ENCODE assay signal across 12 cellular contexts in the genomic region with DNA sequence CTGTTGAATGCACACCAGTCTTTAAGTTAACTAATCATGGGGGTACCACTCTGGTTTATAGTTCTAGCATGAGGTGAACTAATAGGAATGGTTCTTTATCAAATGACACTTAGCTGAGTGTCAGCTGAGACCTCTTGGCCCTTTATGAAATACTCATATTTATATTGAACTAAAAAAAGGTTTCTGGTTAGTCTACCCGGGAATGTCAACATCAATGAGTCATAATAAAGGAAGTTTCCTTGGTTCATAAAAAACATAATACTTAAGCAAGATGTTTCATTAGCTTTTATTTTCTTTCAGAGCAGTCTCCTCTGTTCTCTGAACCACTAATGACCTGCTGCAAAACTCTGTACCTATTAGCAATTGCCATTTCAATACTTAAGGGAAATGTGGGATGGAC. TPM values are rescaled to one million over a fixed set of nuclear protein-coding genes. Genes with fewer than 3 reads are reported as not detected.
DNase-seq lines count a peak whose midpoint lies in the region; ATAC-seq, FAIRE-seq and TF ChIP-seq lines count a peak whose summit lies in the region.
"Had no signal": no experiment of that assay in that cellular context is flagged by ENCODE, and none has a peak within 500 bp of the region (broad histone marks: within the 10 kb centered on the region; RNA-seq: fewer than 3 reads in every experiment).

No MANE protein-coding gene starts in this region.

- TF ChIP-seq CTCF in K562 (IDR thresholded peaks at IDR 0.05 in 2 of 3, conservative IDR thresholded peaks at IDR 0.05 in 1 of 3; ENCODE audit: insufficient read depth in 2 of 3, low read depth in 1 of 3, low read length in 3 of 3) = no peak

- in situ Hi-C loops in K562 (cut with MboI) = no loop called here

- H3K4me1 Mint-ChIP-seq in activated T-cell treated with anti-CD3 and anti-CD28 coated beads, Interleukin-2, amount 50 U/mL, for 24 hours (ENCODE audit: low read depth) = no peaks in the 10 kb centered on the region

- peak; percentile 38 for DNase-seq in HT-29 (ENCODE audit: low spot score)
- DNase-seq in K562 (ENCODE audit: extremely low read depth in 1 of 4, low spot score in 3 of 4) = no peak
- no peak for DNase-seq in left ventricle myocardium superior
- peak; percentile 62 for DNase-seq in stromal cell of bone marrow (ENCODE audit: low read depth)
- DNase-seq in mucosa of gallbladder (ENCODE audit: low spot score) = no peak
- no peak for DNase-seq in NCI-H510A (lab: John Stamatoyannopoulos, UW)
- no peak for DNase-seq in middle frontal gyrus (ENCODE audit: extremely low spot score, low spot score)
- no peak for DNase-seq in activated T-cell treated with anti-CD3 and anti-CD28 coated beads, Interleukin-2, amount 50 U/mL, for 24 hours
- DNase-seq: dorsolateral prefrontal cortex; islet precursor cell; stimulated activated naive CD8-positive, alpha-beta T cell treated with anti-CD3 and anti-CD28 coated beads, Interleukin-15, Interleukin-2, amounts not matched to agents 100 U/mL and 50 U/mL, for 24 hours; T-helper 1 cell had no signal

- TF ChIP-seq EP300 in K562 (IDR thresholded peaks at IDR 0.05; ENCODE audit: low read length) = no peak

- peaks cover 16% of the 10 kb centered on the region for H3K27me3 Mint-ChIP-seq in activated T-cell treated with anti-CD3 and anti-CD28 coated beads, Interleukin-2, amount 50 U/mL, for 24 hours

- H3K9ac ChIP-seq in K562 (ENCODE audit: insufficient read depth in 1 of 2, low read depth in 2 of 2, low read length in 2 of 2) = no peak overlapping the region

- no peak overlapping the region for H3K4me2 ChIP-seq in K562 (ENCODE audit: insufficient read depth, low read length)

- no peaks in the 10 kb centered on the region for H3K9me3 Mint-ChIP-seq in activated T-cell treated with anti-CD3 and anti-CD28 coated beads, Interleukin-2, amount 50 U/mL, for 24 hours

- no peak overlapping the region for H3K27ac Mint-ChIP-seq in activated T-cell treated with anti-CD3 and anti-CD28 coated beads, Interleukin-2, amount 50 U/mL, for 24 hours

- no peak overlapping the region for H3K27ac ChIP-seq in K562 (ENCODE audit: extremely low read depth, low read depth, low read length)

- no peaks in the 10 kb centered on the region for H3K36me3 Mint-ChIP-seq in activated T-cell treated with anti-CD3 and anti-CD28 coated beads, Interleukin-2, amount 50 U/mL, for 24 hours (ENCODE audit: low read depth)

- no peak overlapping the region for H2AFZ ChIP-seq in K562 (ENCODE audit: low read depth, low read length)

- 16% methylated on average over 1 of the region's 1 CpG for WGBS in K562 (ENCODE audit: insufficient coverage, low coverage, missing lambda C conversion rate)

- no peaks in the 10 kb centered on the region for H3K9me1 ChIP-seq in K562 (ENCODE audit: control insufficient read depth, insufficient read depth, low read length)

- POLR2A ChIA-PET in K562 (lab: Yijun Ruan, JAX) = interaction anchor here (7.4 to 10.1 kb wide), 2 partner anchors 8 to 11 kb away, joined by 67 to 84 read pairs; a partner anchor contains a TSS

- TF ChIP-seq POLR2A in K562 (conservative IDR thresholded peaks at IDR 0.05) = no peak

- FAIRE-seq in K562 (lab: Jason Lieb, UNC) = no peak

- H3K79me2 ChIP-seq in K562 (ENCODE audit: control insufficient read depth, insufficient read depth, low read length) = no peaks in the 10 kb centered on the region

- H3K4me1 ChIP-seq in K562 (replicated peaks in 1 of 2; ENCODE audit: control insufficient read depth in 2 of 2, insufficient read depth in 2 of 2, low read length in 2 of 2) = no peaks in the 10 kb centered on the region

- intact Hi-C loops in K562 (cut with micrococcal nuclease) (no loop called here), left ventricle myocardium superior (cut with micrococcal nuclease) (no loop called here)

- BruUV-seq in K562 (replicated peaks; lab: Mats Ljungman, UMichigan) = no TSS peak

- H3K36me3 ChIP-seq in K562 (ENCODE audit: control insufficient read depth, insufficient read depth, low read length) = no peaks in the 10 kb centered on the region

- no peaks in the 10 kb centered on the region for H4K20me1 ChIP-seq in K562 (replicated peaks; ENCODE audit: control insufficient read depth, insufficient read depth, low read length)

- CTCF ChIA-PET in K562 (lab: Yijun Ruan, JAX; ENCODE audit: low intra/inter-chr PET ratio) = no interaction called here

- H3K9me3 ChIP-seq in K562 (replicated peaks; ENCODE audit: control insufficient read depth, insufficient read depth, low read depth, low read length) = no peaks in the 10 kb centered on the region

- no peak overlapping the region for H3K4me3 Mint-ChIP-seq in activated T-cell treated with anti-CD3 and anti-CD28 coated beads, Interleukin-2, amount 50 U/mL, for 24 hours

- no peaks in the 10 kb centered on the region for H3K27me3 ChIP-seq in K562 (ENCODE audit: control insufficient read depth in 2 of 2, insufficient read depth in 2 of 2, low read length in 2 of 2)
- H3K27me3 ChIP-seq: dorsolateral prefrontal cortex had no signal

- no peak for TF ChIP-seq RAD21 in K562 (CRISPR knock-in tag; conservative IDR thresholded peaks at IDR 0.05 in 1 of 2, IDR thresholded peaks at IDR 0.05 in 1 of 2)

- no peak overlapping the region for H3K4me3 ChIP-seq in K562
- H3K4me3 ChIP-seq: dorsolateral prefrontal cortex had no signal

- ATAC-seq in K562 (no peak), left ventricle myocardium superior (peak; percentile 46)
- ATAC-seq: stimulated activated naive CD8-positive, alpha-beta T cell treated with anti-CD3 and anti-CD28 coated beads, Interleukin-15, Interleukin-2, amounts not matched to agents 100 U/mL and 50 U/mL, for 24 hours had no signal

TF ChIP-seq in K562, 482 proteins besides CTCF, POLR2A, EP300 and RAD21:
- no peak for TF ChIP-seq MCM2 (IDR thresholded peaks at IDR 0.05; ENCODE audit: low read depth)
- TF ChIP-seq, protein P1, sequence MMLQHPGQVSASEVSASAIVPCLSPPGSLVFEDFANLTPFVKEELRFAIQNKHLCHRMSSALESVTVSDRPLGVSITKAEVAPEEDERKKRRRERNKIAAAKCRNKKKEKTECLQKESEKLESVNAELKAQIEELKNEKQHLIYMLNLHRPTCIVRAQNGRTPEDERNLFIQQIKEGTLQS (IDR thresholded peaks at IDR 0.05) = peak; percentile 25; the same call in 1 of the 2 replicates
- TF ChIP-seq, protein P1 (CRISPR knock-in tag; conservative IDR thresholded peaks at IDR 0.05) = no peak
TF ChIP-seq in K562: peak in this region for 1.

RNA-seq across cellular contexts. Expression of a gene that starts 13.7 kb away (rescaled TPM):
- 2.3 and 3.4 TPM in 2 replicates for total RNA-seq in HT-29 (2014; rRNA removed; shearing (Covaris generic))
- total RNA-seq in K562 (2011; cell fraction: chromatin; rRNA removed; ENCODE audit: low replicate concordance) = 11.5 and 53.0 TPM in 2 replicates
- total RNA-seq in K562 (2011; cell fraction: nucleolus; rRNA removed) = 5.7 and 12.1 TPM in 2 replicates
- total RNA-seq in K562 (2011; cell fraction: nucleoplasm; rRNA removed) = 28.8 and 31.8 TPM in 2 replicates
- total RNA-seq in K562 (2014; rRNA removed) = 8.1 and 14.2 TPM in 2 replicates
- 17.2 and 20.4 TPM in 2 replicates for total RNA-seq in K562 (2014; rRNA removed; fragmentation: Illumina TruSeq; extraction: Trizol)
- total RNA-seq in K562 (2015; rRNA removed; fragmentation: Illumina TruSeq; extraction: Trizol) = 9.9 and 10.5 TPM in 2 replicates
- 23.1 and 27.6 TPM in 2 replicates for total RNA-seq in K562 (2021)
- polyA plus RNA-seq in K562 (2011; rRNA removed) = 3.2 and 6.6 TPM in 2 replicates
- polyA plus RNA-seq in K562 (2011; cell fraction: cytosol; rRNA removed) = 2.0 and 3.6 TPM in 2 replicates
- 4.9 and 9.8 TPM in 2 replicates for polyA plus RNA-seq in K562 (2011; cell fraction: nucleus; rRNA removed)
- 15.3 and 19.3 TPM in 2 replicates for polyA plus RNA-seq in K562 (2012)
- 26.2 and 28.8 TPM in 2 replicates for polyA plus RNA-seq in K562 (2014; fragmentation: Illumina TruSeq; extraction: Trizol)
- 10 to 100 TPM; 28.1 to 29.9 TPM for polyA plus RNA-seq in K562 (2014; fragmentation: Nextera tagmentation; extraction: Ambion mirVana)
- 18.2 and 24.1 TPM in 2 replicates for polyA plus RNA-seq in K562 (2014; rRNA removed)
- polyA minus RNA-seq in K562 (2011; rRNA and poly(A)+ RNA removed) = 4.6 and 12.6 TPM in 2 replicates
- polyA minus RNA-seq in K562 (2011; cell fraction: cytosol; rRNA and poly(A)+ RNA removed) = 2.9 and 6.3 TPM in 2 replicates
- 9.7 and 13.3 TPM in 2 replicates for polyA minus RNA-seq in K562 (2011; cell fraction: nucleus; rRNA and poly(A)+ RNA removed)
- 32.4 TPM for total RNA-seq in left ventricle myocardium superior
- total RNA-seq in mucosa of gallbladder = 55.2 TPM

RNA-seq across cellular contexts. Expression of a gene that starts 46.8 kb away (rescaled TPM):
- not detected in 2 replicates for total RNA-seq in HT-29 (2014; rRNA removed; shearing (Covaris generic))
- total RNA-seq in K562 (2011; cell fraction: chromatin; rRNA removed; ENCODE audit: low replicate concordance) = not detected in 2 replicates
- total RNA-seq in K562 (2011; cell fraction: nucleolus; rRNA removed) = not detected in 2 replicates
- total RNA-seq in K562 (2011; cell fraction: nucleoplasm; rRNA removed) = not detected in 2 replicates
- total RNA-seq in K562 (2014; rRNA removed) = not detected in 2 replicates
- total RNA-seq in K562 (2014; rRNA removed; fragmentation: Illumina TruSeq; extraction: Trizol) = not detected in 2 replicates
- not detected in 2 replicates for total RNA-seq in K562 (2015; rRNA removed; fragmentation: Illumina TruSeq; extraction: Trizol)
- 0.38 and 0.51 TPM in 2 replicates for total RNA-seq in K562 (2021)
- not detected in 2 replicates for polyA plus RNA-seq in K562 (2011; rRNA removed)
- polyA plus RNA-seq in K562 (2011; cell fraction: cytosol; rRNA removed) = not detected in 2 replicates
- not detected in 2 replicates for polyA plus RNA-seq in K562 (2011; cell fraction: nucleus; rRNA removed)
- 0.07 and 0.14 TPM in 2 replicates for polyA plus RNA-seq in K562 (2012)
- not detected in 2 replicates for polyA plus RNA-seq in K562 (2014; fragmentation: Illumina TruSeq; extraction: Trizol)
- polyA plus RNA-seq in K562 (2014; fragmentation: Nextera tagmentation; extraction: Ambion mirVana) = under 1 TPM in 1 of 2 experiments, not detected in 1; 0.08 TPM
- polyA plus RNA-seq in K562 (2014; rRNA removed) = not detected in 2 replicates
- polyA minus RNA-seq in K562 (2011; rRNA and poly(A)+ RNA removed) = not detected in 2 replicates
- not detected in 2 replicates for polyA minus RNA-seq in K562 (2011; cell fraction: cytosol; rRNA and poly(A)+ RNA removed)
- polyA minus RNA-seq in K562 (2011; cell fraction: nucleus; rRNA and poly(A)+ RNA removed) = not detected in 2 replicates
- total RNA-seq in left ventricle myocardium superior = not detected
- 1.0 TPM for total RNA-seq in mucosa of gallbladder
- total RNA-seq: dorsolateral prefrontal cortex had no signal

Comparison
In these comparisons a context has a peak if more than half of its experiments do, and no peak if none do; other contexts are left out.
1. DNase-seq: peak in HT-29 (single experiment) and stromal cell of bone marrow (single experiment); none in K562 (0 of 4), left ventricle myocardium superior (single experiment), mucosa of gallbladder (single experiment), NCI-H510A (single experiment), middle frontal gyrus (single experiment) and activated T-cell treated with anti-CD3 and anti-CD28 coated beads, Interleukin-2, amount 50 U/mL, for 24 hours (single experiment).